ENCODE assay signal across 24 cellular contexts in the genomic region with DNA sequence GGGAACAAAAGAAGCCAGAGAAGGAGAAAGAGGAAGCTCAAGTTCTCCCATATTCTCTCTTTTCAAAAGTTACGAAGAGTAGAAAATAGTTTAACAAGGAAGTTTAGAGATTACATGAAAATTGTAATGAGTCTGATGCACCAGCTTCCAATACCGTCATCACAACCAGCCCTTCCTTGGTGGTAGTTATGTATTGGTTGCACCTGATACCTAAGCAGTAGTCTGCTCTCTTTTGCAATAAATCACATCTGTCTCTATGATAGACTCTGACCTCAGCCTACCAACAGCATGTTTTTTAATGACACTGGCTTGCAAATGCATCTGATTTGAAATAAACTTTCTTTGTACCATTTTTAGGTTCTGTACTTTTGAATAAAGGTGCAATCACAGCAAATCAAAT.
"Had no signal": no experiment of that assay in that cellular context is flagged by ENCODE, and none has a peak within 500 bp of the region (broad histone marks: within the 10 kb centered on the region; RNA-seq: fewer than 3 reads in every experiment).

No MANE protein-coding gene starts in this region.

- H3K9me3 ChIP-seq: colonic mucosa, neutrophil, right atrium auricular region, suprapubic skin, thyroid gland, upper lobe of right lung, vagina had no signal

- ATAC-seq: left cardiac atrium; left ventricle myocardium superior; naive thymus-derived CD8-positive, alpha-beta T cell; stimulated activated effector memory CD8-positive, alpha-beta T cell treated with anti-CD3 and anti-CD28 coated beads, Interleukin-12 subunit alpha, Interleukin-12 subunit beta, amount 100 ng/mL, for 72 hours; stimulated activated naive CD8-positive, alpha-beta T cell treated with anti-CD3 and anti-CD28 coated beads, Interleukin-15, Interleukin-2, amounts not matched to agents 100 U/mL and 50 U/mL, for 24 hours; upper lobe of right lung had no signal

- H3K36me3 Mint-ChIP-seq: stimulated activated effector memory CD8-positive, alpha-beta T cell treated with anti-CD3 and anti-CD28 coated beads, Interleukin-12 subunit alpha, Interleukin-12 subunit beta, amount 100 ng/mL, for 72 hours had no signal

- H3K27ac Mint-ChIP-seq: immature natural killer cell; stimulated activated effector memory CD8-positive, alpha-beta T cell treated with anti-CD3 and anti-CD28 coated beads, Interleukin-12 subunit alpha, Interleukin-12 subunit beta, amount 100 ng/mL, for 72 hours had no signal

- H3K27me3 ChIP-seq: colonic mucosa, neutrophil, right atrium auricular region, suprapubic skin, thyroid gland, upper lobe of right lung, vagina had no signal

- H3K27me3 Mint-ChIP-seq: naive thymus-derived CD8-positive, alpha-beta T cell had no signal

- H3K4me3 ChIP-seq: colonic mucosa, lung, right atrium auricular region, smooth muscle cell, suprapubic skin, thyroid gland, upper lobe of right lung, vagina had no signal

- H3K4me3 Mint-ChIP-seq: immature natural killer cell; naive thymus-derived CD8-positive, alpha-beta T cell; stimulated activated effector memory CD8-positive, alpha-beta T cell treated with anti-CD3 and anti-CD28 coated beads, Interleukin-12 subunit alpha, Interleukin-12 subunit beta, amount 100 ng/mL, for 72 hours had no signal

- H3K4me1 Mint-ChIP-seq: immature natural killer cell; stimulated activated effector memory CD8-positive, alpha-beta T cell treated with anti-CD3 and anti-CD28 coated beads, Interleukin-12 subunit alpha, Interleukin-12 subunit beta, amount 100 ng/mL, for 72 hours had no signal

- H3K27ac ChIP-seq: colonic mucosa, neutrophil, right atrium auricular region, suprapubic skin, thyroid gland, upper lobe of right lung, vagina had no signal

- H3K4me2 ChIP-seq: smooth muscle cell had no signal

- H3K4me1 ChIP-seq: colonic mucosa, right atrium auricular region, suprapubic skin, thyroid gland, upper lobe of right lung, vagina had no signal

- H3K36me3 ChIP-seq: colonic mucosa, neutrophil, right atrium auricular region, suprapubic skin, thyroid gland, upper lobe of right lung, vagina had no signal

- DNase-seq: colonic mucosa; dermis blood vessel endothelial cell; glutamatergic neuron; immature natural killer cell; left cardiac atrium; left ventricle myocardium superior; mesenchymal stem cell; midbrain; naive thymus-derived CD8-positive, alpha-beta T cell; posterior cingulate gyrus; stimulated activated CD4-positive, alpha-beta T cell treated with anti-CD3 and anti-CD28 coated beads, Interleukin-4, amount 100 ng/mL, for 1 hour; stimulated activated CD8-positive, alpha-beta memory T cell treated with anti-CD3 and anti-CD28 coated beads, Interleukin-4, amount 100 ng/mL, for 48 hours; stimulated activated naive CD8-positive, alpha-beta T cell treated with anti-CD3 and anti-CD28 coated beads, Interleukin-15, Interleukin-2, amounts not matched to agents 100 U/mL and 50 U/mL, for 24 hours; thyroid gland; upper lobe of right lung had no signal

- FAIRE-seq: frontal cortex, keratinocyte had no signal
